Comparison of ENCODE assay signal across 8 cellular contexts in genomic region chr1:54581621-54582035, GRCh38. TPM values are rescaled to one million over a fixed set of nuclear protein-coding genes. Genes with fewer than 3 reads are reported as not detected.
DNase-seq lines count a peak whose midpoint lies in the region; FAIRE-seq and TF ChIP-seq lines count a peak whose summit lies in the region.

No MANE protein-coding gene starts in this region.

- H3K4me1 ChIP-seq in BE2C = no peaks in the 10 kb centered on the region
- peaks cover 50% of the 10 kb centered on the region for H3K4me1 ChIP-seq in muscle layer of colon (ENCODE audit: insufficient read depth, low read length)

- no peak for FAIRE-seq in GM12891 (lab: Jason Lieb, UNC)

- H3K36me3 ChIP-seq in BE2C (no peaks in the 10 kb centered on the region), muscle layer of colon (ENCODE audit: insufficient read depth, low read length) (peaks cover 9% of the 10 kb centered on the region)

- no peak for TF ChIP-seq POLR2A in GM12891 (IDR thresholded peaks at IDR 0.05; ENCODE audit: low read depth, low read length)

- H3K9ac ChIP-seq in muscle layer of colon (ENCODE audit: low read length) = peak overlapping the region; percentile 57

- TF ChIP-seq CTCF in BE2C (IDR thresholded peaks at IDR 0.05; ENCODE audit: low read depth, low read length) (no peak), epithelial cell of esophagus (IDR thresholded peaks at IDR 0.05; ENCODE audit: insufficient read depth, low read depth, low read length, missing control alignments) (no peak)

- no peaks in the 10 kb centered on the region for H3K27me3 ChIP-seq in BE2C
- no peaks in the 10 kb centered on the region for H3K27me3 ChIP-seq in muscle layer of colon (ENCODE audit: control insufficient read depth in 1 of 2, insufficient read depth in 2 of 2, low read length in 2 of 2)

- DNase-seq in BE2C = peak; percentile 78
- DNase-seq in NCI-H446 treated with DMSO at 0.1 percent for 48 hours (lab: John Stamatoyannopoulos, UW) = peak; percentile 95
- peak; percentile 94 for DNase-seq in epithelial cell of esophagus (ENCODE audit: low read depth)
- no peak for DNase-seq in stimulated activated CD4-positive, alpha-beta T cell treated with anti-CD3 and anti-CD28 coated beads, Interleukin-1b, Interleukin-23, amount 100 ng/mL, for 48 hours
- DNase-seq in activated CD8-positive, alpha-beta memory T cell treated with anti-CD3 and anti-CD28 coated beads for 24 hours = no peak
- DNase-seq in GM12891 (ENCODE audit: insufficient read length, low spot score) = no peak
- no peak for DNase-seq in stimulated activated CD4-positive, alpha-beta T cell treated with anti-CD3 and anti-CD28 coated beads, Interleukin-4, amount 100 ng/mL, for 4 hours

- H3K4me3 ChIP-seq in BE2C (ENCODE audit: low read depth, low read length) (no peak overlapping the region), epithelial cell of esophagus (ENCODE audit: low read length) (no peak overlapping the region), muscle layer of colon (ENCODE audit: low read depth in 1 of 2, low read length in 2 of 2) (no peak overlapping the region)

- peak overlapping the region; percentile 63 for H3K27ac ChIP-seq in muscle layer of colon (ENCODE audit: low read depth, low read length)

- H3K9me3 ChIP-seq in BE2C (no peaks in the 10 kb centered on the region), muscle layer of colon (ENCODE audit: low read length) (no peaks in the 10 kb centered on the region)

TF ChIP-seq in GM12891, 5 proteins besides CTCF, POLR2A, EP300 and RAD21:
- TF ChIP-seq TAF1 (IDR thresholded peaks at IDR 0.05; ENCODE audit: low read depth, low read length) = no peak
- TF ChIP-seq POU2F2 (IDR thresholded peaks at IDR 0.05; ENCODE audit: low read depth, low read length) = no peak
TF ChIP-seq in GM12891: peak in this region for 0.

RNA-seq across cellular contexts. Expression of gene ACOT11, which starts 33.6 kb away (rescaled TPM):
- polyA plus RNA-seq in BE2C (2012; ENCODE audit: insufficient read depth, insufficient read length, low read depth) = 6.9 TPM
- 0.45 TPM for polyA plus RNA-seq in GM12891 (2012; ENCODE audit: low read depth, missing spikeins)

RNA-seq across cellular contexts. Expression of gene FAM151A, which starts 41.7 kb away (rescaled TPM):
- polyA plus RNA-seq in BE2C (2012; ENCODE audit: insufficient read depth, insufficient read length, low read depth) = 0.69 TPM
- polyA plus RNA-seq in GM12891 (2012; ENCODE audit: low read depth, missing spikeins) = not detected

RNA-seq across cellular contexts. Expression of gene MROH7, which starts 60.0 kb away (rescaled TPM):
- polyA plus RNA-seq in BE2C (2012; ENCODE audit: insufficient read depth, insufficient read length, low read depth) = not detected
- not detected for polyA plus RNA-seq in GM12891 (2012; ENCODE audit: low read depth, missing spikeins)

Comparison
In these comparisons a context has a peak if more than half of its experiments do, and no peak if none do; other contexts are left out.
1. DNase-seq: peak in BE2C (single experiment), NCI-H446 treated with DMSO at 0.1 percent for 48 hours (single experiment) and epithelial cell of esophagus (single experiment); none in stimulated activated CD4-positive, alpha-beta T cell treated with anti-CD3 and anti-CD28 coated beads, Interleukin-1b, Interleukin-23, amount 100 ng/mL, for 48 hours (single experiment), activated CD8-positive, alpha-beta memory T cell treated with anti-CD3 and anti-CD28 coated beads for 24 hours (single experiment), GM12891 (single experiment) and stimulated activated CD4-positive, alpha-beta T cell treated with anti-CD3 and anti-CD28 coated beads, Interleukin-4, amount 100 ng/mL, for 4 hours (0 of 2).